13 cellular contexts compared by ENCODE assay signal in genomic region chr3:177624523-177625495, GRCh38.
DNase-seq lines count a peak whose midpoint lies in the region; ATAC-seq and TF ChIP-seq lines count a peak whose summit lies in the region.
"Had no signal": no experiment of that assay in that cellular context is flagged by ENCODE, and none has a peak within 500 bp of the region (broad histone marks: within the 10 kb centered on the region; RNA-seq: fewer than 3 reads in every experiment).

No MANE protein-coding gene starts in this region.

- peaks cover 12% of the 10 kb centered on the region for H3K36me3 Mint-ChIP-seq in nephron (ENCODE audit: low read depth)

- peak; percentile 59 for ATAC-seq in GM21360 (IDR thresholded peaks at IDR 0.05; ENCODE audit: unreplicated experiment)
- ATAC-seq in GM18870 (IDR thresholded peaks at IDR 0.05; ENCODE audit: unreplicated experiment): no peak
- no peak for ATAC-seq in GM18907 (IDR thresholded peaks at IDR 0.05; ENCODE audit: unreplicated experiment)
- ATAC-seq: left cardiac atrium had no signal

- TF ChIP-seq CTCF in nephron (IDR thresholded peaks at IDR 0.05; ENCODE audit: unreplicated experiment in 3 of 3): no peak

- H3K27me3 Mint-ChIP-seq in nephron (ENCODE audit: low read depth): peaks cover 5% of the 10 kb centered on the region
- H3K27me3 Mint-ChIP-seq: activated CD4-positive, alpha-beta T cell treated with anti-CD3 and anti-CD28 coated beads, Interleukin-2, amount 10 ng/mL, durations not matched to agents 24 days and 14 days had no signal

- H3K4me3 Mint-ChIP-seq in nephron: no peak overlapping the region
- H3K4me3 Mint-ChIP-seq: activated CD4-positive, alpha-beta T cell treated with anti-CD3 and anti-CD28 coated beads, Interleukin-2, amount 10 ng/mL, durations not matched to agents 24 days and 14 days had no signal

- peak overlapping the region; percentile 52 to 73 (median 72) for H3K27ac Mint-ChIP-seq in nephron
- H3K27ac Mint-ChIP-seq: activated CD4-positive, alpha-beta T cell treated with anti-CD3 and anti-CD28 coated beads, Interleukin-2, amount 10 ng/mL, durations not matched to agents 24 days and 14 days had no signal

- peak; percentile 16 for DNase-seq in NCI-H345 (lab: John Stamatoyannopoulos, UW)
- DNase-seq in NCI-H345 treated with DMSO at 0.1 percent for 48 hours (lab: John Stamatoyannopoulos, UW; ENCODE audit: unreplicated experiment): no peak
- DNase-seq in T-helper 9 cell: peak; percentile 17
- no peak for DNase-seq in DMS153 treated with DMSO at 0.1 percent for 48 hours (lab: John Stamatoyannopoulos, UW; ENCODE audit: unreplicated experiment)
- DNase-seq: activated CD4-positive, alpha-beta T cell treated with anti-CD3 and anti-CD28 coated beads, Interleukin-2, amount 10 ng/mL, durations not matched to agents 24 days and 14 days; brain microvascular endothelial cell; left cardiac atrium; OCI-M1; SW 1271 had no signal

- H3K4me1 Mint-ChIP-seq in nephron: peaks cover 55% of the 10 kb centered on the region

- H3K9me3 Mint-ChIP-seq in nephron: peaks cover 20% of the 10 kb centered on the region

Comparison
In these comparisons a context has a peak if more than half of its experiments do, and no peak if none do; other contexts are left out.
1. DNase-seq: peak in NCI-H345 (single experiment) and T-helper 9 cell (single experiment); none in NCI-H345 treated with DMSO at 0.1 percent for 48 hours (single experiment) and DMS153 treated with DMSO at 0.1 percent for 48 hours (single experiment).